ENCODE assay signal across 8 cellular contexts in genomic region chr19:6737284-6737872, GRCh38. TPM values are rescaled to one million over a fixed set of nuclear protein-coding genes. Genes with fewer than 3 reads are reported as not detected.
DNase-seq lines count a peak whose midpoint lies in the region; ATAC-seq and TF ChIP-seq lines count a peak whose summit lies in the region.

Gene GPR108, minus strand, starts transcription at chr19:6737580. Its CDS starts 4 bp downstream, at chr19:6737576.

- H3K36me3 ChIP-seq in adrenal gland (replicated peaks in 1 of 2) = peaks cover 0 to 10% of the 10 kb centered on the region in 2 donors

- ATAC-seq in HG02678 (IDR thresholded peaks at IDR 0.05; ENCODE audit: unreplicated experiment) = peak; percentile 71

- H3K4me3 ChIP-seq in GM12864 (ENCODE audit: low read depth, low read length) = peak within 1 kb of the TSS; percentile 86
- H3K4me3 ChIP-seq in adrenal gland = peak within 1 kb of the TSS; percentile 50 to 96 (median 80)

- no peaks in the 10 kb centered on the region for H3K27me3 Mint-ChIP-seq in type B pancreatic cell

- intact Hi-C loops in adrenal gland (cut with DNase I) = loop anchor here in 1 of 2 donors (10.0 kb wide), 1 partner anchor 213 kb away; no protein-coding TSS in a partner anchor
- intact Hi-C loops in cardiac septum (cut with DNase I) = loop anchor here (5.0 kb wide), 1 partner anchor 220 kb away; no protein-coding TSS in a partner anchor

- peak within 1 kb of the TSS; percentile 93 for H3K27ac Mint-ChIP-seq in type B pancreatic cell

- H3K9me3 Mint-ChIP-seq in type B pancreatic cell = no peaks in the 10 kb centered on the region

- H3K4me1 ChIP-seq in adrenal gland (replicated peaks in 1 of 2) = peaks cover 26 to 41% of the 10 kb centered on the region in 2 donors

- no peaks in the 10 kb centered on the region for H3K27me3 ChIP-seq in adrenal gland

- no peaks in the 10 kb centered on the region for H3K36me3 Mint-ChIP-seq in type B pancreatic cell

- TF ChIP-seq CTCF in GM12864 (IDR thresholded peaks at IDR 0.05; ENCODE audit: low read depth, low read length, missing control alignments) (no peak), adrenal gland (IDR thresholded peaks at IDR 0.05) (peak in 1 of 6 experiments; percentile 10), type B pancreatic cell (conservative IDR thresholded peaks at IDR 0.05) (no peak)

- DNase-seq in GM12864 (ENCODE audit: low read depth) = peak; percentile 100
- peak; percentile 94 for DNase-seq in NCI-H128 (lab: John Stamatoyannopoulos, UW; ENCODE audit: unreplicated experiment)
- peak; percentile 97 to 100 (median 99) for DNase-seq in T-helper 1 cell
- peak; percentile 99 to 100 (median 100) for DNase-seq in adrenal gland
- peak; percentile 100 for DNase-seq in cardiac septum (ENCODE audit: low spot score)
- DNase-seq in pons (ENCODE audit: low spot score) = peak; percentile 100
- peak; percentile 100 for DNase-seq in type B pancreatic cell (ENCODE audit: extremely low spot score, unreplicated experiment)

- peaks cover 27% of the 10 kb centered on the region for H3K4me1 Mint-ChIP-seq in type B pancreatic cell (ENCODE audit: unreplicated experiment)

- TF ChIP-seq POLR2A in adrenal gland (IDR thresholded peaks at IDR 0.05) = peak; percentile 49 to 63

- peak within 1 kb of the TSS; percentile 90 to 98 (median 91) for H3K27ac ChIP-seq in adrenal gland

- 0% methylated on average over 2 to 55 of the region's 55 CpGs for WGBS in adrenal gland, 4 donors

- H3K4me3 Mint-ChIP-seq in type B pancreatic cell = peak within 1 kb of the TSS; percentile 96

- no peaks in the 10 kb centered on the region for H3K9me3 ChIP-seq in adrenal gland (replicated peaks in 1 of 3)

RNA-seq across cellular contexts. Expression of gene GPR108, which starts in this region (rescaled TPM):
- total RNA-seq in adrenal gland = 100 to 1,000 TPM in 7 of 8 donors, 10 to 100 TPM in 1; 86.1 to 168 (median 123) TPM
- 100 to 1,000 TPM in 2 of 3 donors, 10 to 100 TPM in 1; 70.8 to 193 (median 189) TPM for polyA plus RNA-seq in adrenal gland
- total RNA-seq in cardiac septum = 22.5 TPM
- total RNA-seq in type B pancreatic cell (ENCODE audit: low replicate concordance) = 55.4 and 56.1 TPM in 2 replicates

Comparison
In these comparisons a context has a peak if more than half of its experiments do, and no peak if none do; other contexts are left out.
1. Peak in every context shown above with its lines: DNase-seq, ATAC-seq, H3K4me3 ChIP-seq and H3K27ac ChIP-seq.